17 cellular contexts compared by ENCODE assay signal in genomic region chr15:48778338-48778730, GRCh38. TPM values are rescaled to one million over a fixed set of nuclear protein-coding genes. Genes with fewer than 3 reads are reported as not detected.
DNase-seq lines count a peak whose midpoint lies in the region; ATAC-seq and TF ChIP-seq lines count a peak whose summit lies in the region.
"Had no signal": no experiment of that assay in that cellular context is flagged by ENCODE, and none has a peak within 500 bp of the region (broad histone marks: within the 10 kb centered on the region; RNA-seq: fewer than 3 reads in every experiment).

No MANE protein-coding gene starts in this region.

- intact Hi-C loops in A673 (cut with micrococcal nuclease; ENCODE audit: unreplicated experiment) (no loop called here), PC-3 (cut with micrococcal nuclease) (no loop called here), head of caudate nucleus (cut with DNase I) (no loop called here)

- no peaks in the 10 kb centered on the region for H3K79me2 ChIP-seq in PC-3 (ENCODE audit: low read length)

- H3K4me1 ChIP-seq in A673 (ENCODE audit: insufficient read depth, low read length, poor library complexity, severe bottlenecking) (peaks cover 16% of the 10 kb centered on the region), PC-3 (ENCODE audit: insufficient read depth, low read length) (peaks cover 26% of the 10 kb centered on the region), mesodermal cell (ENCODE audit: control insufficient read depth, insufficient read depth, low read length, poor library complexity, severe bottlenecking) (no peaks in the 10 kb centered on the region)

- CTCF ChIA-PET in A673 (lab: Charles Lee) (no interaction called here), PC-3 (lab: Charles Lee) (interaction anchor here (0.9 kb wide), 1 partner anchor 33 kb away, joined by 3 read pairs; the partner anchor contains the start of gene CEP152)

- POLR2A ChIA-PET in A673 (lab: Charles Lee; ENCODE audit: low non-redundant PET) (no interaction called here), PC-3 (lab: Charles Lee; ENCODE audit: unreplicated experiment) (interaction anchor here (0.6 kb wide), 2 partner anchors 14 to 33 kb away, joined by 3 to 4 read pairs; partner anchors contain the start of gene CEP152)

- no peak overlapping the region for H3K9ac ChIP-seq in PC-3 (ENCODE audit: low read length)

- no peak overlapping the region for H3K4me2 ChIP-seq in PC-3 (ENCODE audit: low read length)
- H3K4me2 ChIP-seq: GM23338 had no signal

- H3K9me3 ChIP-seq in A673 (ENCODE audit: low read depth, low read length, poor library complexity, severe bottlenecking) (no peaks in the 10 kb centered on the region), PC-3 (ENCODE audit: low read length) (no peaks in the 10 kb centered on the region), mesodermal cell (ENCODE audit: control insufficient read depth, low read length) (peaks cover 4% of the 10 kb centered on the region)

- TF ChIP-seq CTCF in A673 (conservative IDR thresholded peaks at IDR 0.05; ENCODE audit: low read depth, low read length) (no peak), PC-3 (conservative IDR thresholded peaks at IDR 0.05; ENCODE audit: low read depth, low read length) (no peak), brain microvascular endothelial cell (IDR thresholded peaks at IDR 0.05; ENCODE audit: low read depth, low read length, missing control alignments) (no peak)

- BruUV-seq in A673 (replicated peaks; lab: Mats Ljungman, UMichigan) (no TSS peak), PC-3 (replicated peaks; lab: Mats Ljungman, UMichigan) (no TSS peak)

- DNase-seq in A673 (ENCODE audit: low spot score) = no peak
- no peak for DNase-seq in PC-3
- DNase-seq in brain microvascular endothelial cell = peak; percentile 22
- DNase-seq in COLO668 (lab: John Stamatoyannopoulos, UW; ENCODE audit: unreplicated experiment) = no peak
- DNase-seq in head of caudate nucleus = no peak
- DNase-seq: EL, GF-D8, NCI-H1105, NCI-H146, NCI-H2029 treated with DMSO at 0.1 percent for 48 hours, NCI-H526, OCI-M1, SW 1271 had no signal

- in situ Hi-C loops in brain microvascular endothelial cell (cut with HindIII; ENCODE audit: low pct_ligation_motif_present, low sequenced_read_pairs) = no loop called here

- WGBS in mesodermal cell (ENCODE audit: insufficient coverage in 2 of 2), 2 experiments = 94 to 100% methylated on average over 1 to 7 of the region's 10 CpGs

- peaks cover 42% of the 10 kb centered on the region for H3K36me3 ChIP-seq in A673 (ENCODE audit: insufficient read depth, low read length, poor library complexity, severe bottlenecking)
- H3K36me3 ChIP-seq in PC-3 (ENCODE audit: low read depth, low read length) = peaks cover 29% of the 10 kb centered on the region
- H3K36me3 ChIP-seq in brain microvascular endothelial cell (replicated peaks) = no peaks in the 10 kb centered on the region
- H3K36me3 ChIP-seq in mesodermal cell (ENCODE audit: control insufficient read depth, insufficient read depth, low read length) = peaks cover 25% of the 10 kb centered on the region

- no peaks in the 10 kb centered on the region for H3K9me2 ChIP-seq in PC-3 (replicated peaks; ENCODE audit: low read length)

- ATAC-seq in PC-3 = no peak
- ATAC-seq in GM18867 (IDR thresholded peaks at IDR 0.05; ENCODE audit: unreplicated experiment) = no peak
- ATAC-seq: GM23338, HCT116 had no signal

- H3K27me3 ChIP-seq in A673 (replicated peaks; ENCODE audit: insufficient read depth, low read depth, low read length, poor library complexity) = no peaks in the 10 kb centered on the region
- H3K27me3 ChIP-seq in PC-3 (ENCODE audit: low read length) = no peaks in the 10 kb centered on the region
- no peaks in the 10 kb centered on the region for H3K27me3 ChIP-seq in brain microvascular endothelial cell (replicated peaks)

- H3F3A ChIP-seq in PC-3 (ENCODE audit: low read length, unreplicated experiment) = no peaks in the 10 kb centered on the region

- peak overlapping the region; percentile 4 for H3K27ac ChIP-seq in A673 (ENCODE audit: low read depth, low read length, poor library complexity, severe bottlenecking)
- H3K27ac ChIP-seq in PC-3 (ENCODE audit: low read length) = peak overlapping the region; percentile 43
- H3K27ac ChIP-seq in brain microvascular endothelial cell = no peak overlapping the region
- peak overlapping the region; percentile 3 for H3K27ac ChIP-seq in mesodermal cell (ENCODE audit: low read depth, low read length, severe bottlenecking)

- no peak overlapping the region for H2AFZ ChIP-seq in PC-3 (ENCODE audit: low read length)
- H2AFZ ChIP-seq: GM23338 had no signal

- H4K20me1 ChIP-seq in PC-3 (ENCODE audit: low read length) = no peaks in the 10 kb centered on the region

- H3K4me3 ChIP-seq in A673 (ENCODE audit: low read depth, low read length, poor library complexity, severe bottlenecking) = no peak overlapping the region
- H3K4me3 ChIP-seq in PC-3 (ENCODE audit: low read length) = no peak overlapping the region
- no peak overlapping the region for H3K4me3 ChIP-seq in brain microvascular endothelial cell (ENCODE audit: low read depth, low read length)
- no peak overlapping the region for H3K4me3 ChIP-seq in mesodermal cell (ENCODE audit: extremely low read depth, insufficient read depth, low read length, poor library complexity, severe bottlenecking)
- H3K4me3 ChIP-seq: GM23338 had no signal

RNA-seq across cellular contexts. Expression of gene CEP152, which starts 32.5 kb away (rescaled TPM):
- total RNA-seq in A673 (2021) = 31.6 and 33.7 TPM in 2 replicates
- total RNA-seq in PC-3 (2014; rRNA removed) = 7.5 and 8.2 TPM in 2 replicates
- polyA plus RNA-seq in mesodermal cell (2013, experiment 1 of 2) = 7.4 TPM
- polyA plus RNA-seq in mesodermal cell (2013, experiment 2 of 2) = 8.8 TPM
